Comparison of ENCODE assay signal across 15 cellular contexts in the genomic region with DNA sequence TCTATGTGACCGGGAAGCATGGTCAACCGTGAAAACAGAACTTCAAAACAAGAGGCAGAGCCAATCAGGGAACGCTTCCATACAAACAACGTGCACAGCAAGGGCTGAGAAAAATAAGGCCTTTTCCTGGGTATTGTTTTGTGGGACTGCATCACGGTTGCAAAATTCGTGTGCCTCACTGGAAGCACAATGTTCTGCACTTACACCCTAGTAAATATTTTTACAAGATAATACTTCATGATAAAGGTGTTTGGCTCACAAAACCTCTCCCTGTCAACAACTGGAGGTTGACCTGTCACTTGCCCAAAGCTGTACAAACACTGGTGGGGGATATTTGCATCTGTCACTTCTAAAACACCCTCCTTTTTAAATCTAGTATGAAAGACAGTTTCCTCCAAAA. TPM values are rescaled to one million over a fixed set of nuclear protein-coding genes. Genes with fewer than 3 reads are reported as not detected.
DNase-seq lines count a peak whose midpoint lies in the region; ATAC-seq, FAIRE-seq and TF ChIP-seq lines count a peak whose summit lies in the region.
"Had no signal": no experiment of that assay in that cellular context is flagged by ENCODE, and none has a peak within 500 bp of the region (broad histone marks: within the 10 kb centered on the region; RNA-seq: fewer than 3 reads in every experiment).

No MANE protein-coding gene starts in this region.

- TF ChIP-seq RAD21 in HepG2 (CRISPR knock-in tag; IDR thresholded peaks at IDR 0.05): no peak

- POLR2A ChIA-PET in HepG2 (lab: Yijun Ruan, JAX): interaction anchor here (1.0 to 2.5 kb wide), 4 partner anchors 17 to 62 kb away, joined by 3 to 11 read pairs (median 4); a partner anchor contains a TSS

- H3K27ac ChIP-seq in HepG2 (ENCODE audit: extremely low read length, insufficient read depth, low read length) (peak overlapping the region; percentile 41), smooth muscle cell (ENCODE audit: low read depth) (no peak overlapping the region)

- BruUV-seq in HepG2 (replicated peaks; lab: Mats Ljungman, UMichigan): no TSS peak

- H3K9me3 ChIP-seq in HepG2 (ENCODE audit: low read length): no peaks in the 10 kb centered on the region
- no peaks in the 10 kb centered on the region for H3K9me3 ChIP-seq in smooth muscle cell (replicated peaks; ENCODE audit: low read depth)

- H2AFZ ChIP-seq in HepG2 (ENCODE audit: low read length): peak overlapping the region; percentile 12
- H2AFZ ChIP-seq in smooth muscle cell (ENCODE audit: low read depth): no peak overlapping the region

- peaks cover 39% of the 10 kb centered on the region for H3K27me3 Mint-ChIP-seq in progenitor cell of endocrine pancreas
- H3K27me3 Mint-ChIP-seq: IgD-negative memory B cell had no signal

- no peaks in the 10 kb centered on the region for H3K36me3 ChIP-seq in HepG2 (replicated peaks in 1 of 2; ENCODE audit: control insufficient read depth in 1 of 2, insufficient read depth in 2 of 2, low read length in 2 of 2)
- no peaks in the 10 kb centered on the region for H3K36me3 ChIP-seq in smooth muscle cell (ENCODE audit: low read depth)

- H3K9ac ChIP-seq in HepG2 (ENCODE audit: insufficient read depth, low read depth, low read length) (peak overlapping the region; percentile 24; the same call in 1 of the 2 replicates), smooth muscle cell (ENCODE audit: low read depth) (no peak overlapping the region)

- no peaks in the 10 kb centered on the region for H3K79me2 ChIP-seq in HepG2 (ENCODE audit: insufficient read depth, low read length)
- no peaks in the 10 kb centered on the region for H3K79me2 ChIP-seq in smooth muscle cell (ENCODE audit: low read depth)

- H3K27me3 ChIP-seq in HepG2 (ENCODE audit: control insufficient read depth in 1 of 2, insufficient read depth in 2 of 2, low read length in 2 of 2): no peaks in the 10 kb centered on the region
- H3K27me3 ChIP-seq in smooth muscle cell (ENCODE audit: low read depth): no peaks in the 10 kb centered on the region

- CTCF ChIA-PET in HepG2 (lab: Yijun Ruan, JAX; ENCODE audit: low intra/inter-chr PET ratio, low total read pairs): no interaction called here

- no peaks in the 10 kb centered on the region for H3K36me3 Mint-ChIP-seq in progenitor cell of endocrine pancreas (ENCODE audit: insufficient read depth)
- H3K36me3 Mint-ChIP-seq: IgD-negative memory B cell had no signal

- peaks cover 8% of the 10 kb centered on the region for H3F3A ChIP-seq in smooth muscle cell (ENCODE audit: low read depth)

- H3K4me3 Mint-ChIP-seq in progenitor cell of endocrine pancreas (ENCODE audit: low read depth): no peak overlapping the region
- H3K4me3 Mint-ChIP-seq: IgD-negative memory B cell had no signal

- peak; percentile 70 for FAIRE-seq in HepG2 (lab: Jason Lieb, UNC)
- FAIRE-seq: keratinocyte had no signal

- H3K4me3 ChIP-seq in HepG2 (replicated peaks in 1 of 3; ENCODE audit: insufficient read depth in 1 of 3, low read depth in 2 of 3, low read length in 3 of 3) (no peak overlapping the region), smooth muscle cell (no peak overlapping the region)

- no peaks in the 10 kb centered on the region for H4K20me1 ChIP-seq in HepG2 (ENCODE audit: insufficient read depth, low read length)
- no peaks in the 10 kb centered on the region for H4K20me1 ChIP-seq in smooth muscle cell (ENCODE audit: low read depth)

- intact Hi-C loops in HepG2 (cut with micrococcal nuclease; ENCODE audit: unreplicated experiment): loop anchor here (2.0 kb wide), 1 partner anchor 17 kb away; no protein-coding TSS in a partner anchor

- H3K4me1 ChIP-seq in HepG2 (ENCODE audit: insufficient read depth, low read length) (peaks cover 80% of the 10 kb centered on the region), smooth muscle cell (ENCODE audit: low read depth) (peaks cover 8% of the 10 kb centered on the region)

- TF ChIP-seq POLR2A in HepG2 (IDR thresholded peaks at IDR 0.05; ENCODE audit: insufficient read depth in 1 of 2, low read depth in 2 of 2, low read length in 2 of 2): no peak

- TF ChIP-seq CTCF in HepG2 (CRISPR knock-in tag; IDR thresholded peaks at IDR 0.05) (no peak), smooth muscle cell (IDR thresholded peaks at IDR 0.05; ENCODE audit: borderline replicate concordance, insufficient read depth, poor library complexity, severe bottlenecking) (no peak), progenitor cell of endocrine pancreas (IDR thresholded peaks at IDR 0.05; ENCODE audit: unreplicated experiment) (no peak)

- in situ Hi-C loops in HepG2 (cut with HindIII; ENCODE audit: extremely low pct_ligation_motif_present, low pct_unique_long_range_greater_than_20kb): no loop called here

- H3K4me2 ChIP-seq in HepG2 (ENCODE audit: low read depth, low read length): peak overlapping the region; percentile 52
- H3K4me2 ChIP-seq in smooth muscle cell: peak overlapping the region; percentile 28

- H3K4me1 Mint-ChIP-seq in progenitor cell of endocrine pancreas (ENCODE audit: low read depth): peaks cover 21% of the 10 kb centered on the region

- ATAC-seq in HepG2 (peak; percentile 81), GM21737 (IDR thresholded peaks at IDR 0.05; ENCODE audit: unreplicated experiment) (no peak)

- no peaks in the 10 kb centered on the region for H3K9me3 Mint-ChIP-seq in progenitor cell of endocrine pancreas (ENCODE audit: low read depth)
- H3K9me3 Mint-ChIP-seq: activated T-helper 2 cell treated with anti-CD3 and anti-CD28 coated beads, Interferon-gamma antibody, Interleukin-2, Interleukin-4, amounts not matched to agents 10 μg/mL and 5 μg/mL and 100 μg/mL, durations not matched to agents 14 hours and 24 hours and 36 hours had no signal

- H3K27ac Mint-ChIP-seq in progenitor cell of endocrine pancreas: no peak overlapping the region
- H3K27ac Mint-ChIP-seq: activated T-helper 2 cell treated with anti-CD3 and anti-CD28 coated beads, Interferon-gamma antibody, Interleukin-2, Interleukin-4, amounts not matched to agents 10 μg/mL and 5 μg/mL and 100 μg/mL, durations not matched to agents 14 hours and 24 hours and 36 hours; IgD-negative memory B cell had no signal

- peak; percentile 68 for DNase-seq in NCI-H748 treated with DMSO at 0.1 percent for 48 hours (lab: John Stamatoyannopoulos, UW)
- peak; percentile 93 to 94 for DNase-seq in dermis microvascular lymphatic vessel endothelial cell (ENCODE audit: low read depth in 2 of 2)
- peak; percentile 81 for DNase-seq in HepG2 (ENCODE audit: low spot score)
- DNase-seq in smooth muscle cell (lab: John Stamatoyannopoulos, UW; ENCODE audit: unreplicated experiment): no peak
- DNase-seq in OCI-M1 (lab: John Stamatoyannopoulos, UW): no peak
- DNase-seq in progenitor cell of endocrine pancreas (ENCODE audit: low spot score, unreplicated experiment): no peak
- DNase-seq in effector CD8-positive, alpha-beta T cell (lab: John Stamatoyannopoulos, UW): no peak
- DNase-seq: NCI-H2029 treated with DMSO at 0.1 percent for 48 hours; NCI-H510A treated with DMSO at 0.1 percent for 48 hours; stimulated activated CD4-positive, alpha-beta T cell treated with anti-CD3 and anti-CD28 coated beads, Interleukin-12 subunit alpha, Interleukin-12 subunit beta, amount 100 ng/mL, for 4 hours; stimulated activated naive CD4-positive, alpha-beta T cell treated with Interleukin-2 at 50 U/mL for 16 hours had no signal

- 3% methylated on average over 5 of the region's 6 CpGs for WGBS in HepG2 (ENCODE audit: low lambda C conversion rate)
- WGBS in smooth muscle cell (ENCODE audit: low lambda C conversion rate): 76% methylated on average over 6 of the region's 6 CpGs

- TF ChIP-seq EP300 in HepG2 (IDR thresholded peaks at IDR 0.05; ENCODE audit: low read depth in 2 of 2, low read length in 2 of 2) (peak in 1 of 2 experiments; percentile 82; a peak in 2 of 4 replicates), HepG2 (CRISPR knock-in tag; IDR thresholded peaks at IDR 0.05; ENCODE audit: borderline replicate concordance) (no peak; the same call in 1 of the 2 replicates)

TF ChIP-seq in HepG2, 621 proteins besides CTCF, POLR2A, EP300 and RAD21 (continues in another document):
- TF ChIP-seq SIN3B (IDR thresholded peaks at IDR 0.05; ENCODE audit: low read length) (no peak), CEBPB (IDR thresholded peaks at IDR 0.05; ENCODE audit: borderline replicate concordance, low read depth, low read length) (peak; percentile 11; the same call in 1 of the 2 replicates), SMAD1 (CRISPR knock-in tag; IDR thresholded peaks at IDR 0.05; ENCODE audit: borderline replicate concordance, low read depth) (no peak), NFE2 (CRISPR knock-in tag; IDR thresholded peaks at IDR 0.05) (no peak), MTA1 (CRISPR knock-in tag; IDR thresholded peaks at IDR 0.05; ENCODE audit: borderline replicate concordance) (no peak)

RNA-seq across cellular contexts. Expression of a gene that starts 37.0 kb away (rescaled TPM):
- total RNA-seq in dermis microvascular lymphatic vessel endothelial cell (86.0 and 123 TPM in 2 replicates), HepG2 (2016; rRNA removed; fragmentation: Illumina TruSeq; extraction: Trizol) (13.5 and 27.0 TPM in 2 replicates), smooth muscle cell (171 and 198 TPM in 2 replicates), progenitor cell of endocrine pancreas (95.5 and 109 TPM in 2 replicates)
- 17.4 and 21.1 TPM in 2 replicates for total RNA-seq in HepG2 (2016; cell fraction: cytosol; rRNA removed; fragmentation: Illumina TruSeq; extraction: Trizol; ENCODE audit: low read depth)
- total RNA-seq in HepG2 (2016; cell fraction: insoluble cytoplasmic fraction; rRNA removed; fragmentation: Illumina TruSeq; extraction: Trizol): 13.7 and 28.9 TPM in 2 replicates
- 23.0 and 29.0 TPM in 2 replicates for total RNA-seq in HepG2 (2016; cell fraction: membrane; rRNA removed; fragmentation: Illumina TruSeq; extraction: Trizol)
- 106 and 113 TPM in 2 replicates for total RNA-seq in HepG2 (2016; cell fraction: nucleus; rRNA removed; fragmentation: Illumina TruSeq; extraction: Trizol)
- polyA plus RNA-seq in HepG2 (2011; rRNA removed) (71.9 and 75.4 TPM in 2 replicates), smooth muscle cell (519 and 728 TPM in 2 replicates)
- polyA plus RNA-seq in HepG2 (2011; cell fraction: cytosol; rRNA removed): 35.6 and 36.3 TPM in 2 replicates
- polyA plus RNA-seq in HepG2 (2011; cell fraction: nucleus; rRNA removed): 201 and 233 TPM in 2 replicates
- polyA plus RNA-seq in HepG2 (2012): 28.6 and 64.6 TPM in 2 replicates
- polyA plus RNA-seq in HepG2 (2016; cell fraction: cytosol; fragmentation: Illumina TruSeq; extraction: Trizol; ENCODE audit: low read depth): 2.8 and 3.6 TPM in 2 replicates
- 25.4 and 29.8 TPM in 2 replicates for polyA plus RNA-seq in HepG2 (2016; cell fraction: insoluble cytoplasmic fraction; fragmentation: Illumina TruSeq; extraction: Trizol; ENCODE audit: low read depth)
- 11.0 and 14.7 TPM in 2 replicates for polyA plus RNA-seq in HepG2 (2016; cell fraction: membrane; fragmentation: Illumina TruSeq; extraction: Trizol; ENCODE audit: low read depth)
- 165 and 176 TPM in 2 replicates for polyA plus RNA-seq in HepG2 (2016; cell fraction: nucleus; fragmentation: Illumina TruSeq; extraction: Trizol; ENCODE audit: insufficient read depth, low read depth)
- polyA minus RNA-seq in HepG2 (2011; rRNA and poly(A)+ RNA removed; ENCODE audit: low replicate concordance): 46.3 and 318 TPM in 2 replicates
- polyA minus RNA-seq in HepG2 (2011; cell fraction: cytosol; rRNA and poly(A)+ RNA removed): 50.8 and 67.4 TPM in 2 replicates
- 544 and 615 TPM in 2 replicates for polyA minus RNA-seq in HepG2 (2011; cell fraction: nucleus; rRNA and poly(A)+ RNA removed)

Comparison
In these comparisons a context has a peak if more than half of its experiments do, and no peak if none do; other contexts are left out.
1. DNase-seq: peak in NCI-H748 treated with DMSO at 0.1 percent for 48 hours (single experiment), dermis microvascular lymphatic vessel endothelial cell (2 of 2) and HepG2 (single experiment); none in smooth muscle cell (single experiment), OCI-M1 (single experiment), progenitor cell of endocrine pancreas (single experiment) and effector CD8-positive, alpha-beta T cell (single experiment).